Comparison of ENCODE assay signal across 26 cellular contexts in the genomic region with DNA sequence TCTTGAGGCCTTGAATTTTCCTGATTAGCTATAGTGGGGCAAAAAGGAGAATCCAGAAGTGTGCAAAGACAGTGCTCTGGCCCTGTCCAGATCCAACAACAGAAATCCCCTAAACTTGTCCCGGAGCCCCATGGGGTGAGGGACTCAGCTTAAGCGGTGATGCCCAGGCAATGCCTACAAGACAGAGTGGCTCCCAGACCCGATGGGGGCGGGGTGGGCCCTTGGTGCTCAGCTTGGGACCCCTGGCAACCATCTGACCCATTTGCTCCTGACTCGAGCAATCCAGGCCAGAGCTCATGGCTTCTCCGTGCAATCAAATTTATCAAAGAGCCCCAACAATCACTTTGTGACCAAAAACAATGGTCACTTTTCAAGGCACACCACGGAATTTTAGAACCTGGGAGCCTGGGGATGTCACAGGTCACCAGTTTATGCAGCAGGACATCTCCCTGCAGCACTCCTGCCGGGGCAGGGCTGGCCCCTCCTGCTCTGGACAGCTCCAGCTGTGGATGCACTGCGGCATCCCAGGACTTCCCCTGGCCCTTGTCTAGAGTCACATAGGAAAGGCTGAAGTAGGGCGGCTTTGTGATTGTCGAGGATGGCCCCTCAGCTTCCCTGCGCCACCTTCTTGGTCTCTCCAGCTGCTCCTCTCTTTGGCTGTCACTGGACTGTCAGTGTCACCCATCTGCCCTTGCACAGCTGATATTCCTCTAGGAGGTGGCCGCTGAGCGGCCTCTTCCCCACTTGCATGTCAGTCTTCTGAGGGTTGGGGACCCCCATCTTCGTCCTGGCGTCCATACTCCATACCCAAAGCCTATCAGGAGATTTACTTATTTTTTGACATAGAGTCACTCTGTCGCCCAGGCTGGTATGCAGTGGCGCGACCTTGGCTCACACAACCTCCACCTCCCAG. TPM values are rescaled to one million over a fixed set of nuclear protein-coding genes. Genes with fewer than 3 reads are reported as not detected.
A peak's percentile ranks its signal among the peaks of the same experiment; 100 is the strongest.
DNase-seq lines count a peak whose midpoint lies in the region; ATAC-seq and TF ChIP-seq lines count a peak whose summit lies in the region.
"Had no signal": no experiment of that assay in that cellular context is flagged by ENCODE, and none has a peak within 500 bp of the region (broad histone marks: within the 10 kb centered on the region; RNA-seq: fewer than 3 reads in every experiment).

No MANE protein-coding gene starts in this region.

- H3K36me3 Mint-ChIP-seq in mesothelial cell of epicardium (peaks cover 6% of the 10 kb centered on the region), endothelial cell (ENCODE audit: low read depth, unreplicated experiment) (no peaks in the 10 kb centered on the region)
- H3K36me3 Mint-ChIP-seq: activated CD4-positive, alpha-beta memory T cell treated with anti-CD3 and anti-CD28 coated beads for 36 hours; CD8-positive, alpha-beta memory T cell; naive B cell had no signal

- H3K9ac ChIP-seq in HUES48 (ENCODE audit: low read depth, low read length) = no peak overlapping the region
- H3K9ac ChIP-seq: parathyroid adenoma had no signal

- intact Hi-C loops in spleen (cut with DNase I; ENCODE audit: low total_unique reads) = no loop called here

- H3K36me3 ChIP-seq in HUES48 (ENCODE audit: control insufficient read depth, insufficient read depth, low read length) (peaks cover 40% of the 10 kb centered on the region), spleen (no peaks in the 10 kb centered on the region)
- H3K36me3 ChIP-seq: SJSA1, upper lobe of left lung had no signal

- no peak for ATAC-seq in GM19397 (IDR thresholded peaks at IDR 0.05; ENCODE audit: unreplicated experiment)
- ATAC-seq in GM18873 (IDR thresholded peaks at IDR 0.05; ENCODE audit: low FRiP score, unreplicated experiment) = no peak
- ATAC-seq: HCT116; stimulated activated naive CD8-positive, alpha-beta T cell treated with anti-CD3 and anti-CD28 coated beads, Interleukin-15, amount 100 ng/mL, for 72 hours had no signal

- WGBS in spleen, 5 donors = 81 to 87% (median 86%) methylated on average over 17 to 19 of the region's 19 CpGs

- H3K4me1 Mint-ChIP-seq in mesothelial cell of epicardium (peaks cover 41% of the 10 kb centered on the region), endothelial cell (ENCODE audit: unreplicated experiment) (peaks cover 8% of the 10 kb centered on the region)
- H3K4me1 Mint-ChIP-seq: activated B cell treated with CpG ODN at 0.5 μM for 24 hours had no signal

- TF ChIP-seq CTCF in VCaP (conservative IDR thresholded peaks at IDR 0.05) (no peak), mesothelial cell of epicardium (IDR thresholded peaks at IDR 0.05; ENCODE audit: unreplicated experiment) (no peak), spleen (IDR thresholded peaks at IDR 0.05 in 8 of 11, conservative IDR thresholded peaks at IDR 0.05 in 3 of 11) (no peak), endothelial cell (IDR thresholded peaks at IDR 0.05; ENCODE audit: unreplicated experiment) (no peak)

- no peaks in the 10 kb centered on the region for H3K27me3 ChIP-seq in HUES48 (ENCODE audit: control insufficient read depth, insufficient read depth, low read length)
- peaks cover 0 to 33% (median 4%) of the 10 kb centered on the region in 7 donors for H3K27me3 ChIP-seq in spleen (replicated peaks in 1 of 7)
- H3K27me3 ChIP-seq: SJSA1, upper lobe of left lung had no signal

- no peaks in the 10 kb centered on the region for H3K27me3 Mint-ChIP-seq in mesothelial cell of epicardium (ENCODE audit: low read depth)
- no peaks in the 10 kb centered on the region for H3K27me3 Mint-ChIP-seq in endothelial cell (ENCODE audit: unreplicated experiment)

- H3K27ac Mint-ChIP-seq in mesothelial cell of epicardium (peak overlapping the region; percentile 21), endothelial cell (ENCODE audit: unreplicated experiment) (no peak overlapping the region)
- H3K27ac Mint-ChIP-seq: activated B cell treated with CpG ODN at 0.5 μM for 24 hours; activated CD4-positive, alpha-beta memory T cell treated with anti-CD3 and anti-CD28 coated beads for 36 hours; stimulated activated naive CD8-positive, alpha-beta T cell treated with anti-CD3 and anti-CD28 coated beads, Interleukin-15, amount 100 ng/mL, for 72 hours had no signal

- no peaks in the 10 kb centered on the region for H3K9me3 Mint-ChIP-seq in mesothelial cell of epicardium
- no peaks in the 10 kb centered on the region for H3K9me3 Mint-ChIP-seq in endothelial cell (ENCODE audit: unreplicated experiment)
- H3K9me3 Mint-ChIP-seq: activated B cell treated with CpG ODN at 0.5 μM for 24 hours; activated CD4-positive, alpha-beta memory T cell treated with anti-CD3 and anti-CD28 coated beads for 36 hours; CD8-positive, alpha-beta memory T cell; naive B cell; stimulated activated naive CD8-positive, alpha-beta T cell treated with anti-CD3 and anti-CD28 coated beads, Interleukin-15, amount 100 ng/mL, for 72 hours had no signal

- H3K27ac ChIP-seq in HUES48 (ENCODE audit: low read depth, low read length) = peak overlapping the region; percentile 98
- H3K27ac ChIP-seq in VCaP = peak overlapping the region; percentile 85
- no peak overlapping the region for H3K27ac ChIP-seq in spleen
- H3K27ac ChIP-seq: epithelial cell of prostate, parathyroid adenoma, SJSA1, upper lobe of left lung had no signal

- no peaks in the 10 kb centered on the region for H3K9me3 ChIP-seq in HUES48 (ENCODE audit: control insufficient read depth, insufficient read depth, low read length)
- H3K9me3 ChIP-seq in spleen = no peaks in the 10 kb centered on the region
- H3K9me3 ChIP-seq: SJSA1, upper lobe of left lung had no signal

- H3K4me1 ChIP-seq in HUES48 (ENCODE audit: control insufficient read depth, insufficient read depth, low read length) = peaks cover 66% of the 10 kb centered on the region
- H3K4me1 ChIP-seq in spleen = peaks cover 0 to 10% (median 0%) of the 10 kb centered on the region in 6 donors
- H3K4me1 ChIP-seq: parathyroid adenoma had no signal

- DNase-seq in mesothelial cell of epicardium (ENCODE audit: low spot score in 2 of 2, unreplicated experiment in 2 of 2) = no peak
- peak; percentile 42 for DNase-seq in spleen
- no peak for DNase-seq in activated CD8-positive, alpha-beta memory T cell treated with anti-CD3 and anti-CD28 coated beads, Interleukin-2, amount 50 U/mL, for 4 hours
- no peak for DNase-seq in endothelial cell (ENCODE audit: low spot score)
- DNase-seq: activated B cell treated with CpG ODN at 0.5 μM for 24 hours; activated CD4-positive, alpha-beta memory T cell treated with anti-CD3 and anti-CD28 coated beads for 36 hours; activated naive CD4-positive, alpha-beta T cell; activated T-cell treated with anti-CD3 and anti-CD28 coated beads, Interleukin-2, amount 50 U/mL, for 1 hour; amniotic stem cell; CD8-positive, alpha-beta memory T cell; foreskin melanocyte; kidney glomerular epithelial cell; naive B cell; NCI-H774; stimulated activated naive CD8-positive, alpha-beta T cell treated with anti-CD3 and anti-CD28 coated beads, Interleukin-15, amount 100 ng/mL, for 72 hours; T-helper 2 cell had no signal

- no peak overlapping the region for H3K4me3 ChIP-seq in HUES48 (ENCODE audit: low read depth, low read length)
- H3K4me3 ChIP-seq in spleen = no peak overlapping the region
- H3K4me3 ChIP-seq: SJSA1, upper lobe of left lung had no signal

- H3K4me3 Mint-ChIP-seq in mesothelial cell of epicardium (no peak overlapping the region), endothelial cell (ENCODE audit: unreplicated experiment) (no peak overlapping the region)
- H3K4me3 Mint-ChIP-seq: activated B cell treated with CpG ODN at 0.5 μM for 24 hours; activated CD4-positive, alpha-beta memory T cell treated with anti-CD3 and anti-CD28 coated beads for 36 hours; CD8-positive, alpha-beta memory T cell; stimulated activated naive CD8-positive, alpha-beta T cell treated with anti-CD3 and anti-CD28 coated beads, Interleukin-15, amount 100 ng/mL, for 72 hours had no signal

- no peak for TF ChIP-seq POLR2A in spleen (IDR thresholded peaks at IDR 0.05)

RNA-seq across cellular contexts. Expression of gene RGMA, which starts 28.4 kb away (rescaled TPM):
- 23.6 to 26.1 TPM (median 24.3 TPM) in 3 replicates for total RNA-seq in mesothelial cell of epicardium
- 1 to 10 TPM in 5 of 7 donors, under 1 TPM in 2; 0.37 to 3.1 (median 1.1) TPM for total RNA-seq in spleen
- polyA plus RNA-seq in spleen = 1 to 10 TPM in 2 of 3 donors, under 1 TPM in 1; 0.59 to 2.6 (median 2.0) TPM
- 5.7 TPM for total RNA-seq in endothelial cell (ENCODE audit: unreplicated experiment)
- total RNA-seq: activated B cell treated with CpG ODN at 0.5 μM for 24 hours, OCI-LY7 had no signal
- polyA plus RNA-seq: CD8-positive, alpha-beta memory T cell had no signal

Comparison
In these comparisons a context has a peak if more than half of its experiments do, and no peak if none do; other contexts are left out.
1. H3K27ac ChIP-seq: peak in HUES48 (single experiment) and VCaP (single experiment); none in spleen (0 of 8).